Comparison of ENCODE assay signal across 8 cellular contexts in genomic region chr1:68346192-68346808, GRCh38.
A peak's percentile ranks its signal among the peaks of the same experiment; 100 is the strongest.
DNase-seq lines count a peak whose midpoint lies in the region; ATAC-seq and TF ChIP-seq lines count a peak whose summit lies in the region.

No MANE protein-coding gene starts in this region.

- H3K27ac Mint-ChIP-seq in activated T-helper 2 cell treated with anti-CD3 and anti-CD28 coated beads, Interferon-gamma antibody, Interleukin-2, Interleukin-4, amounts not matched to agents 10 μg/mL and 5 μg/mL and 100 μg/mL, durations not matched to agents 14 hours and 24 hours and 36 hours: no peak overlapping the region

- TF ChIP-seq EP300 in SK-N-SH (IDR thresholded peaks at IDR 0.05; ENCODE audit: borderline replicate concordance in 1 of 2, low read depth in 1 of 2, low read length in 1 of 2): no peak

- H4K20me1 ChIP-seq in SK-N-SH (ENCODE audit: insufficient read depth): no peaks in the 10 kb centered on the region

- H3K9me3 ChIP-seq in HEK293 (ENCODE audit: control insufficient read depth, insufficient read depth, low read depth, low read length) (no peaks in the 10 kb centered on the region), SK-N-SH (no peaks in the 10 kb centered on the region)

- no peak overlapping the region for H2AFZ ChIP-seq in SK-N-SH (ENCODE audit: low read depth)

- DNase-seq in AG08395 (ENCODE audit: low spot score) (peak; percentile 23), SK-N-SH (peak; percentile 19), inferior parietal cortex (ENCODE audit: extremely low spot score) (peak; percentile 67), RPMI8226 (no peak)
- no peak for DNase-seq in activated T-helper 2 cell treated with anti-CD3 and anti-CD28 coated beads, Interferon-gamma antibody, Interleukin-2, Interleukin-4, amounts not matched to agents 10 μg/mL and 5 μg/mL and 100 μg/mL, durations not matched to agents 14 hours and 24 hours and 36 hours (ENCODE audit: low spot score)

- H3K27ac ChIP-seq in HEK293 (ENCODE audit: extremely low read depth, low read depth, low read length) (no peak overlapping the region), SK-N-SH (ENCODE audit: low read depth in 2 of 2, low read length in 1 of 2) (no peak overlapping the region)

- H3K4me1 Mint-ChIP-seq in activated T-helper 2 cell treated with anti-CD3 and anti-CD28 coated beads, Interferon-gamma antibody, Interleukin-2, Interleukin-4, amounts not matched to agents 10 μg/mL and 5 μg/mL and 100 μg/mL, durations not matched to agents 14 hours and 24 hours and 36 hours (ENCODE audit: low read depth): no peaks in the 10 kb centered on the region

- no peaks in the 10 kb centered on the region for H3K27me3 Mint-ChIP-seq in activated T-helper 2 cell treated with anti-CD3 and anti-CD28 coated beads, Interferon-gamma antibody, Interleukin-2, Interleukin-4, amounts not matched to agents 10 μg/mL and 5 μg/mL and 100 μg/mL, durations not matched to agents 14 hours and 24 hours and 36 hours (ENCODE audit: low read depth)

- WGBS in SK-N-SH (ENCODE audit: low lambda C conversion rate): 78% methylated on average over 3 of the region's 3 CpGs

- H3K9me2 ChIP-seq in SK-N-SH: no peaks in the 10 kb centered on the region

- POLR2A ChIA-PET in HEK293 (lab: Yijun Ruan, JAX): interaction anchor here (1.2 to 1.3 kb wide), 2 partner anchors 226 to 229 kb away, joined by 3 to 4 read pairs; no protein-coding TSS in a partner anchor
- POLR2A ChIA-PET in SK-N-SH (lab: Yijun Ruan, JAX): no interaction called here

- ATAC-seq in GM18519 (IDR thresholded peaks at IDR 0.05; ENCODE audit: low FRiP score, unreplicated experiment) (no peak), HG03108 (IDR thresholded peaks at IDR 0.05; ENCODE audit: unreplicated experiment) (no peak)

- no peaks in the 10 kb centered on the region for H3F3A ChIP-seq in SK-N-SH (replicated peaks; ENCODE audit: insufficient read depth)

- no peak overlapping the region for H3K4me2 ChIP-seq in SK-N-SH

- no peak overlapping the region for H3K4me3 Mint-ChIP-seq in activated T-helper 2 cell treated with anti-CD3 and anti-CD28 coated beads, Interferon-gamma antibody, Interleukin-2, Interleukin-4, amounts not matched to agents 10 μg/mL and 5 μg/mL and 100 μg/mL, durations not matched to agents 14 hours and 24 hours and 36 hours (ENCODE audit: low read depth)

- no peaks in the 10 kb centered on the region for H3K36me3 ChIP-seq in HEK293 (ENCODE audit: control insufficient read depth in 2 of 2, insufficient read depth in 1 of 2, low read length in 2 of 2)
- H3K36me3 ChIP-seq in SK-N-SH (replicated peaks in 1 of 2; ENCODE audit: control insufficient read depth in 1 of 2, insufficient read depth in 2 of 2, low read length in 1 of 2): no peaks in the 10 kb centered on the region

- no peak overlapping the region for H3K4me3 ChIP-seq in HEK293 (ENCODE audit: low read depth, low read length)
- no peak overlapping the region for H3K4me3 ChIP-seq in SK-N-SH (ENCODE audit: low read depth in 2 of 2, low read length in 1 of 2)

- no peak overlapping the region for H3K9ac ChIP-seq in SK-N-SH

- no peak for TF ChIP-seq CTCF in HEK293 (tag by site-specific recombination; IDR thresholded peaks at IDR 0.05)
- TF ChIP-seq CTCF in SK-N-SH (IDR thresholded peaks at IDR 0.05): peak; percentile 67

- CTCF ChIA-PET in HEK293 (lab: Yijun Ruan, JAX): interaction anchor here (0.7 to 12.1 kb wide), 24 partner anchors 10 to 580 kb away, joined by 3 to 292 read pairs (median 4); no protein-coding TSS in a partner anchor
- CTCF ChIA-PET in SK-N-SH (lab: Yijun Ruan, JAX): interaction anchor here (0.6 to 18.1 kb wide), 20 partner anchors 9 to 1392 kb away, joined by 3 to 477 read pairs (median 4); no protein-coding TSS in a partner anchor

- no peaks in the 10 kb centered on the region for H3K36me3 Mint-ChIP-seq in activated T-helper 2 cell treated with anti-CD3 and anti-CD28 coated beads, Interferon-gamma antibody, Interleukin-2, Interleukin-4, amounts not matched to agents 10 μg/mL and 5 μg/mL and 100 μg/mL, durations not matched to agents 14 hours and 24 hours and 36 hours (ENCODE audit: low read depth)

- no peaks in the 10 kb centered on the region for H3K79me2 ChIP-seq in SK-N-SH (ENCODE audit: insufficient read depth)

- no peaks in the 10 kb centered on the region for H3K4me1 ChIP-seq in HEK293 (ENCODE audit: control insufficient read depth, insufficient read depth, low read length)
- peaks cover 0 to 3% of the 10 kb centered on the region in 2 experiments; a peak in 1 of 4 replicates for H3K4me1 ChIP-seq in SK-N-SH (ENCODE audit: control insufficient read depth in 1 of 2, insufficient read depth in 2 of 2, low read depth in 1 of 2, low read length in 1 of 2)

- intact Hi-C loops in activated T-helper 2 cell treated with anti-CD3 and anti-CD28 coated beads, Interferon-gamma antibody, Interleukin-2, Interleukin-4, amounts not matched to agents 10 μg/mL and 5 μg/mL and 100 μg/mL, durations not matched to agents 14 hours and 24 hours and 36 hours (cut with micrococcal nuclease): loop anchor here (1.0 kb wide), 1 partner anchor 226 kb away; no protein-coding TSS in a partner anchor

- TF ChIP-seq RAD21 in SK-N-SH (IDR thresholded peaks at IDR 0.05; ENCODE audit: low read length): peak; percentile 59

- H3K9me3 Mint-ChIP-seq in activated T-helper 2 cell treated with anti-CD3 and anti-CD28 coated beads, Interferon-gamma antibody, Interleukin-2, Interleukin-4, amounts not matched to agents 10 μg/mL and 5 μg/mL and 100 μg/mL, durations not matched to agents 14 hours and 24 hours and 36 hours: no peaks in the 10 kb centered on the region

- H3K27me3 ChIP-seq in SK-N-SH (ENCODE audit: insufficient read depth): no peaks in the 10 kb centered on the region

TF ChIP-seq in HEK293, 187 proteins besides CTCF, POLR2A, EP300 and RAD21:
- TF ChIP-seq ZNF654 (tag by site-specific recombination; IDR thresholded peaks at IDR 0.05; ENCODE audit: low read depth): peak; percentile 51
- no peak for TF ChIP-seq ZNF174 (tag by site-specific recombination; IDR thresholded peaks at IDR 0.05)
- no peak for TF ChIP-seq HOXC10 (CRISPR knock-in tag; IDR thresholded peaks at IDR 0.05)
- TF ChIP-seq ZNF350 (tag by site-specific recombination; IDR thresholded peaks at IDR 0.05): no peak
- no peak for TF ChIP-seq ZNF626 (tag by site-specific recombination; IDR thresholded peaks at IDR 0.05)
- TF ChIP-seq ZNF660 (tag by site-specific recombination; IDR thresholded peaks at IDR 0.05): 0 out of 2 replicates have a peak, but pooled peaks have one; percentile 37
- no peak for TF ChIP-seq ZSCAN30 (tag by site-specific recombination; IDR thresholded peaks at IDR 0.05)
- TF ChIP-seq ZNF157 (tag by site-specific recombination; IDR thresholded peaks at IDR 0.05): no peak
- TF ChIP-seq EGR2 (tag by site-specific recombination; IDR thresholded peaks at IDR 0.05; ENCODE audit: low read depth): no peak
- no peak for TF ChIP-seq PRDM6 (tag by site-specific recombination; IDR thresholded peaks at IDR 0.05)

TF ChIP-seq in SK-N-SH, 30 proteins besides CTCF, POLR2A, EP300 and RAD21:
- TF ChIP-seq SMC3 (IDR thresholded peaks at IDR 0.05; ENCODE audit: low read depth, low read length): peak; percentile 41; the same call in 1 of the 2 replicates
- TF ChIP-seq TAF1 (IDR thresholded peaks at IDR 0.05; ENCODE audit: borderline replicate concordance, low read depth, low read length): no peak
- TF ChIP-seq, protein P1, sequence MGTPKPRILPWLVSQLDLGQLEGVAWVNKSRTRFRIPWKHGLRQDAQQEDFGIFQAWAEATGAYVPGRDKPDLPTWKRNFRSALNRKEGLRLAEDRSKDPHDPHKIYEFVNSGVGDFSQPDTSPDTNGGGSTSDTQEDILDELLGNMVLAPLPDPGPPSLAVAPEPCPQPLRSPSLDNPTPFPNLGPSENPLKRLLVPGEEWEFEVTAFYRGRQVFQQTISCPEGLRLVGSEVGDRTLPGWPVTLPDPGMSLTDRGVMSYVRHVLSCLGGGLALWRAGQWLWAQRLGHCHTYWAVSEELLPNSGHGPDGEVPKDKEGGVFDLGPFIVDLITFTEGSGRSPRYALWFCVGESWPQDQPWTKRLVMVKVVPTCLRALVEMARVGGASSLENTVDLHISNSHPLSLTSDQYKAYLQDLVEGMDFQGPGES (IDR thresholded peaks at IDR 0.05; ENCODE audit: low read depth, low read length): no peak
- TF ChIP-seq, protein P2, sequence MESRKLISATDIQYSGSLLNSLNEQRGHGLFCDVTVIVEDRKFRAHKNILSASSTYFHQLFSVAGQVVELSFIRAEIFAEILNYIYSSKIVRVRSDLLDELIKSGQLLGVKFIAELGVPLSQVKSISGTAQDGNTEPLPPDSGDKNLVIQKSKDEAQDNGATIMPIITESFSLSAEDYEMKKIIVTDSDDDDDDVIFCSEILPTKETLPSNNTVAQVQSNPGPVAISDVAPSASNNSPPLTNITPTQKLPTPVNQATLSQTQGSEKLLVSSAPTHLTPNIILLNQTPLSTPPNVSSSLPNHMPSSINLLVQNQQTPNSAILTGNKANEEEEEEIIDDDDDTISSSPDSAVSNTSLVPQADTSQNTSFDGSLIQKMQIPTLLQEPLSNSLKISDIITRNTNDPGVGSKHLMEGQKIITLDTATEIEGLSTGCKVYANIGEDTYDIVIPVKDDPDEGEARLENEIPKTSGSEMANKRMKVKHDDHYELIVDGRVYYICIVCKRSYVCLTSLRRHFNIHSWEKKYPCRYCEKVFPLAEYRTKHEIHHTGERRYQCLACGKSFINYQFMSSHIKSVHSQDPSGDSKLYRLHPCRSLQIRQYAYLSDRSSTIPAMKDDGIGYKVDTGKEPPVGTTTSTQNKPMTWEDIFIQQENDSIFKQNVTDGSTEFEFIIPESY (IDR thresholded peaks at IDR 0.05; ENCODE audit: borderline replicate concordance, low read depth): no peak
- no peak for TF ChIP-seq GATA2 (CRISPR knock-in tag; IDR thresholded peaks at IDR 0.05)
- TF ChIP-seq GABPA (IDR thresholded peaks at IDR 0.05; ENCODE audit: low read depth): no peak
TF ChIP-seq in SK-N-SH: peak in this region for 1.

Comparison
In these comparisons a context has a peak if more than half of its experiments do, and no peak if none do; other contexts are left out.
1. DNase-seq: peak in AG08395 (single experiment), SK-N-SH (single experiment) and inferior parietal cortex (single experiment); none in activated T-helper 2 cell treated with anti-CD3 and anti-CD28 coated beads, Interferon-gamma antibody, Interleukin-2, Interleukin-4, amounts not matched to agents 10 μg/mL and 5 μg/mL and 100 μg/mL, durations not matched to agents 14 hours and 24 hours and 36 hours (single experiment) and RPMI8226 (single experiment).